ENCODE assay signal across 29 cellular contexts in genomic region chr9:6356441-6356840, GRCh38. TPM values are rescaled to one million over a fixed set of nuclear protein-coding genes. Genes with fewer than 3 reads are reported as not detected.
"Had no signal": no experiment of that assay in that cellular context is flagged by ENCODE, and none has a peak within 500 bp of the region (broad histone marks: within the 10 kb centered on the region; RNA-seq: fewer than 3 reads in every experiment).

No MANE protein-coding gene starts in this region.

- ATAC-seq: activated CD8-positive, alpha-beta T cell treated with anti-CD3 and anti-CD28 coated beads, Interleukin-2, amount 10 ng/mL, durations not matched to agents 7 days and 5 days; gastrocnemius medialis; mucosa of descending colon had no signal

- H3K9me3 ChIP-seq: adrenal gland, colonic mucosa, gastrocnemius medialis, mucosa of descending colon, right lobe of liver, suprapubic skin, tibial nerve had no signal

- H3K4me3 Mint-ChIP-seq: activated CD8-positive, alpha-beta T cell treated with anti-CD3 and anti-CD28 coated beads, Interleukin-2, amount 10 ng/mL, durations not matched to agents 7 days and 5 days; endodermal cell; nephron progenitor cell; stimulated activated effector memory CD8-positive, alpha-beta T cell treated with anti-CD3 and anti-CD28 coated beads, Interleukin-12 subunit alpha, Interleukin-12 subunit beta, amount 100 ng/mL, for 72 hours; stimulated activated naive CD8-positive, alpha-beta T cell treated with anti-CD3 and anti-CD28 coated beads, Interleukin-15, amount 100 ng/mL, for 72 hours had no signal

- H3K4me1 ChIP-seq: colonic mucosa, gastrocnemius medialis, right lobe of liver, suprapubic skin, tibial nerve had no signal

- H3K9ac ChIP-seq: parathyroid adenoma had no signal

- H3K4me3 ChIP-seq: adrenal gland, colonic mucosa, dorsolateral prefrontal cortex, gastrocnemius medialis, mucosa of descending colon, right lobe of liver, skin epidermis, suprapubic skin, tibial nerve had no signal

- H3K9me3 Mint-ChIP-seq: activated naive CD4-positive, alpha-beta T cell treated with anti-CD3 and anti-CD28 coated beads, Interleukin-2, amount 50 U/mL, for 72 hours; endodermal cell; nephron progenitor cell; stimulated activated effector memory CD8-positive, alpha-beta T cell treated with anti-CD3 and anti-CD28 coated beads, Interleukin-12 subunit alpha, Interleukin-12 subunit beta, amount 100 ng/mL, for 72 hours; stimulated activated naive CD8-positive, alpha-beta T cell treated with anti-CD3 and anti-CD28 coated beads, Interleukin-15, amount 100 ng/mL, for 72 hours had no signal

- H3K36me3 ChIP-seq: adrenal gland, colonic mucosa, gastrocnemius medialis, right lobe of liver, suprapubic skin, tibial nerve had no signal

- H3K27ac Mint-ChIP-seq: activated CD8-positive, alpha-beta T cell treated with anti-CD3 and anti-CD28 coated beads, Interleukin-2, amount 10 ng/mL, durations not matched to agents 7 days and 5 days; endodermal cell; nephron progenitor cell; stimulated activated naive CD8-positive, alpha-beta T cell treated with anti-CD3 and anti-CD28 coated beads, Interleukin-15, amount 100 ng/mL, for 72 hours had no signal

- H3K27me3 ChIP-seq: adrenal gland, colonic mucosa, dorsolateral prefrontal cortex, gastrocnemius medialis, right lobe of liver, suprapubic skin, tibial nerve had no signal

- DNase-seq: activated CD4-positive, alpha-beta T cell treated with anti-CD3 and anti-CD28 coated beads for 1 hour; activated CD4-positive, alpha-beta T cell treated with anti-CD3 and anti-CD28 coated beads, Interleukin-2, amount 50 U/mL, for 1 hour; activated CD8-positive, alpha-beta T cell treated with anti-CD3 and anti-CD28 coated beads, Interleukin-2, amount 10 ng/mL, durations not matched to agents 7 days and 5 days; activated T-cell treated with anti-CD3 and anti-CD28 coated beads, Interleukin-2, amount 50 U/mL, for 1 hour; adrenal gland; colonic mucosa; dorsolateral prefrontal cortex; endodermal cell; gastrocnemius medialis; hypothalamus; mesendoderm; mucosa of descending colon; nephron progenitor cell; nucleus accumbens; right lobe of liver; stimulated activated CD4-positive, alpha-beta T cell treated with anti-CD3 and anti-CD28 coated beads, Interleukin-2, amount 100 ng/mL, for 24 hours; stimulated activated naive CD8-positive, alpha-beta T cell treated with anti-CD3 and anti-CD28 coated beads, Interleukin-15, amount 100 ng/mL, for 72 hours; T-helper 9 cell had no signal

- H3K36me3 Mint-ChIP-seq: activated naive CD4-positive, alpha-beta T cell treated with anti-CD3 and anti-CD28 coated beads, Interleukin-2, amount 50 U/mL, for 72 hours; stimulated activated effector memory CD8-positive, alpha-beta T cell treated with anti-CD3 and anti-CD28 coated beads, Interleukin-12 subunit alpha, Interleukin-12 subunit beta, amount 100 ng/mL, for 72 hours had no signal

RNA-seq across cellular contexts. Expression of gene TPD52L3, which starts 28.3 kb away (rescaled TPM):
- total RNA-seq: activated CD8-positive, alpha-beta T cell treated with anti-CD3 and anti-CD28 coated beads, Interleukin-2, amount 10 ng/mL, durations not matched to agents 7 days and 5 days; activated naive CD4-positive, alpha-beta T cell treated with anti-CD3 and anti-CD28 coated beads, Interleukin-2, amount 50 U/mL, for 72 hours; adrenal gland; astrocyte; colonic mucosa; dorsolateral prefrontal cortex; endodermal cell; epithelial cell of proximal tubule; gastrocnemius medialis; lower leg skin; mucosa of descending colon; right lobe of liver; suprapubic skin; T-helper 1 cell treated with Interleukin-12 subunit alpha and Interleukin-12 subunit beta and Interleukin-4 antibody, amounts not matched to agents 30 ng/mL and 1 ng/mL, for 36 hours; tibial nerve; urinary bladder had no signal
